Comparison of ENCODE assay signal across 1 cellular context in genomic region chr7:26078437-26079362, GRCh38.
A peak's percentile ranks its signal among the peaks of the same experiment; 100 is the strongest.
TF ChIP-seq lines count a peak whose summit lies in the region.

No MANE protein-coding gene starts in this region.

TF ChIP-seq in GM12878, 131 proteins besides CTCF, POLR2A, EP300 and RAD21 (continued from another document):
- TF ChIP-seq BCLAF1 (IDR thresholded peaks at IDR 0.05) (no peak), NRF1 (conservative IDR thresholded peaks at IDR 0.05; ENCODE audit: low read depth, low read length) (peak; percentile 39; the same call in 1 of the 2 replicates), SREBF2 (IDR thresholded peaks at IDR 0.05; ENCODE audit: low read length) (no peak), PML (IDR thresholded peaks at IDR 0.05; ENCODE audit: low read length) (no peak), BMI1 (IDR thresholded peaks at IDR 0.05; ENCODE audit: borderline replicate concordance) (no peak), SIN3A (IDR thresholded peaks at IDR 0.05; ENCODE audit: low read depth, low read length) (no peak), CREB1 (IDR thresholded peaks at IDR 0.05; ENCODE audit: low read depth) (no peak), ZBTB40 (IDR thresholded peaks at IDR 0.05; ENCODE audit: borderline replicate concordance) (no peak), TCF3 (IDR thresholded peaks at IDR 0.05; ENCODE audit: borderline replicate concordance, insufficient read depth, low read depth, low read length) (peak; percentile 85), IKZF1 (conservative IDR thresholded peaks at IDR 0.05) (0 out of 2 replicates have a peak, but pooled peaks have one; percentile 26), NBN (IDR thresholded peaks at IDR 0.05) (no peak), E4F1 (IDR thresholded peaks at IDR 0.05; ENCODE audit: borderline replicate concordance, partially characterized antibody) (no peak), TCF12 (IDR thresholded peaks at IDR 0.05; ENCODE audit: low read depth, low read length) (0 out of 2 replicates have a peak, but pooled peaks have one; percentile 55), SUZ12 (IDR thresholded peaks at IDR 0.05; ENCODE audit: unreplicated experiment) (no peak)
- TF ChIP-seq, protein P1, sequence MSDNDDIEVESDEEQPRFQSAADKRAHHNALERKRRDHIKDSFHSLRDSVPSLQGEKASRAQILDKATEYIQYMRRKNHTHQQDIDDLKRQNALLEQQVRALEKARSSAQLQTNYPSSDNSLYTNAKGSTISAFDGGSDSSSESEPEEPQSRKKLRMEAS (IDR thresholded peaks at IDR 0.05; ENCODE audit: low read depth, low read length) = no peak
- TF ChIP-seq, protein P2, sequence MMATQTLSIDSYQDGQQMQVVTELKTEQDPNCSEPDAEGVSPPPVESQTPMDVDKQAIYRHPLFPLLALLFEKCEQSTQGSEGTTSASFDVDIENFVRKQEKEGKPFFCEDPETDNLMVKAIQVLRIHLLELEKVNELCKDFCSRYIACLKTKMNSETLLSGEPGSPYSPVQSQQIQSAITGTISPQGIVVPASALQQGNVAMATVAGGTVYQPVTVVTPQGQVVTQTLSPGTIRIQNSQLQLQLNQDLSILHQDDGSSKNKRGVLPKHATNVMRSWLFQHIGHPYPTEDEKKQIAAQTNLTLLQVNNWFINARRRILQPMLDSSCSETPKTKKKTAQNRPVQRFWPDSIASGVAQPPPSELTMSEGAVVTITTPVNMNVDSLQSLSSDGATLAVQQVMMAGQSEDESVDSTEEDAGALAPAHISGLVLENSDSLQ (IDR thresholded peaks at IDR 0.05) = 0 out of 2 replicates have a peak, but pooled peaks have one; percentile 25
- TF ChIP-seq, protein P3, sequence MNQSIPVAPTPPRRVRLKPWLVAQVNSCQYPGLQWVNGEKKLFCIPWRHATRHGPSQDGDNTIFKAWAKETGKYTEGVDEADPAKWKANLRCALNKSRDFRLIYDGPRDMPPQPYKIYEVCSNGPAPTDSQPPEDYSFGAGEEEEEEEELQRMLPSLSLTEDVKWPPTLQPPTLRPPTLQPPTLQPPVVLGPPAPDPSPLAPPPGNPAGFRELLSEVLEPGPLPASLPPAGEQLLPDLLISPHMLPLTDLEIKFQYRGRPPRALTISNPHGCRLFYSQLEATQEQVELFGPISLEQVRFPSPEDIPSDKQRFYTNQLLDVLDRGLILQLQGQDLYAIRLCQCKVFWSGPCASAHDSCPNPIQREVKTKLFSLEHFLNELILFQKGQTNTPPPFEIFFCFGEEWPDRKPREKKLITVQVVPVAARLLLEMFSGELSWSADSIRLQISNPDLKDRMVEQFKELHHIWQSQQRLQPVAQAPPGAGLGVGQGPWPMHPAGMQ (IDR thresholded peaks at IDR 0.05; ENCODE audit: borderline replicate concordance) = no peak
- TF ChIP-seq, protein P4, sequence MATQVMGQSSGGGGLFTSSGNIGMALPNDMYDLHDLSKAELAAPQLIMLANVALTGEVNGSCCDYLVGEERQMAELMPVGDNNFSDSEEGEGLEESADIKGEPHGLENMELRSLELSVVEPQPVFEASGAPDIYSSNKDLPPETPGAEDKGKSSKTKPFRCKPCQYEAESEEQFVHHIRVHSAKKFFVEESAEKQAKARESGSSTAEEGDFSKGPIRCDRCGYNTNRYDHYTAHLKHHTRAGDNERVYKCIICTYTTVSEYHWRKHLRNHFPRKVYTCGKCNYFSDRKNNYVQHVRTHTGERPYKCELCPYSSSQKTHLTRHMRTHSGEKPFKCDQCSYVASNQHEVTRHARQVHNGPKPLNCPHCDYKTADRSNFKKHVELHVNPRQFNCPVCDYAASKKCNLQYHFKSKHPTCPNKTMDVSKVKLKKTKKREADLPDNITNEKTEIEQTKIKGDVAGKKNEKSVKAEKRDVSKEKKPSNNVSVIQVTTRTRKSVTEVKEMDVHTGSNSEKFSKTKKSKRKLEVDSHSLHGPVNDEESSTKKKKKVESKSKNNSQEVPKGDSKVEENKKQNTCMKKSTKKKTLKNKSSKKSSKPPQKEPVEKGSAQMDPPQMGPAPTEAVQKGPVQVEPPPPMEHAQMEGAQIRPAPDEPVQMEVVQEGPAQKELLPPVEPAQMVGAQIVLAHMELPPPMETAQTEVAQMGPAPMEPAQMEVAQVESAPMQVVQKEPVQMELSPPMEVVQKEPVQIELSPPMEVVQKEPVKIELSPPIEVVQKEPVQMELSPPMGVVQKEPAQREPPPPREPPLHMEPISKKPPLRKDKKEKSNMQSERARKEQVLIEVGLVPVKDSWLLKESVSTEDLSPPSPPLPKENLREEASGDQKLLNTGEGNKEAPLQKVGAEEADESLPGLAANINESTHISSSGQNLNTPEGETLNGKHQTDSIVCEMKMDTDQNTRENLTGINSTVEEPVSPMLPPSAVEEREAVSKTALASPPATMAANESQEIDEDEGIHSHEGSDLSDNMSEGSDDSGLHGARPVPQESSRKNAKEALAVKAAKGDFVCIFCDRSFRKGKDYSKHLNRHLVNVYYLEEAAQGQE (IDR thresholded peaks at IDR 0.05; ENCODE audit: low read depth, low read length) = no peak
